In genomic region chr13:101695870-101696516, GRCh38 we compare ENCODE assay signal across 29 cellular contexts.
A peak's percentile ranks its signal among the peaks of the same experiment; 100 is the strongest.
DNase-seq lines count a peak whose midpoint lies in the region; ATAC-seq and TF ChIP-seq lines count a peak whose summit lies in the region.
"Had no signal": no experiment of that assay in that cellular context is flagged by ENCODE, and none has a peak within 500 bp of the region (broad histone marks: within the 10 kb centered on the region; RNA-seq: fewer than 3 reads in every experiment).

No MANE protein-coding gene starts in this region.

- dilution Hi-C loops in IMR-90 (cut with HindIII; ENCODE audit: low sequenced_read_pairs, unreplicated experiment): no loop called here

- DNase-seq in AG10803 (ENCODE audit: low read depth) (peak; percentile 81), IMR-90 (no peak), fibroblast of the aortic adventitia (ENCODE audit: low read depth) (peak; percentile 16), sciatic nerve (ENCODE audit: low spot score) (no peak), activated T-cell treated with anti-CD3 and anti-CD28 coated beads for 4 hours (no peak), Ammon's horn (ENCODE audit: low spot score) (no peak), ACHN (no peak), NCI-H345 treated with DMSO at 0.1 percent for 48 hours (lab: John Stamatoyannopoulos, UW; ENCODE audit: unreplicated experiment) (no peak)
- DNase-seq: activated B cell treated with CpG ODN at 0.5 μM for 24 hours; activated CD4-positive, alpha-beta T cell treated with anti-CD3 and anti-CD28 coated beads, Interleukin-2, amount 50 U/mL, for 1 hour; activated gamma-delta T cell treated with Interleukin-2 at 50 U/mL for 16 hours; activated T-cell treated with anti-CD3 and anti-CD28 coated beads, Interleukin-2, amount 50 U/mL, for 48 hours; C1 segment of cervical spinal cord; caudate nucleus; COR-L47; effector memory CD4-positive, alpha-beta T cell; foreskin melanocyte; hippocampal formation; immature natural killer cell; KG1; NCI-H1417 treated with DMSO at 0.1 percent for 48 hours; NCI-H2081; spleen; stimulated activated CD8-positive, alpha-beta memory T cell treated with anti-CD3 and anti-CD28 coated beads, Interleukin-4, amount 100 ng/mL, for 48 hours; T-cell had no signal

- no peak overlapping the region for H2AK9ac ChIP-seq in IMR-90 (replicated peaks; ENCODE audit: low read depth, low read length, poor library complexity)

- no peak overlapping the region for H3K4me2 ChIP-seq in IMR-90 (ENCODE audit: low read depth, low read length)

- H4K8ac ChIP-seq in IMR-90 (ENCODE audit: low read depth in 2 of 2, low read length in 2 of 2): no peak overlapping the region

- no peak overlapping the region for H2BK120ac ChIP-seq in IMR-90 (ENCODE audit: low read depth, low read length)

- TF ChIP-seq CTCF in AG10803 (conservative IDR thresholded peaks at IDR 0.05; ENCODE audit: low read length) (no peak), IMR-90 (conservative IDR thresholded peaks at IDR 0.05; ENCODE audit: low read depth, low read length) (no peak), fibroblast of the aortic adventitia (IDR thresholded peaks at IDR 0.05; ENCODE audit: insufficient read depth, low read length) (no peak)

- in situ Hi-C loops in IMR-90 (cut with MboI; ENCODE audit: low sequenced_read_pairs) (no loop called here), ACHN (cut with HindIII; ENCODE audit: low pct_ligation_motif_present, low pct_unique_long_range_greater_than_20kb, low sequenced_read_pairs) (no loop called here)

- no CpG with 5 or more reads among the region's 4 CpGs for WGBS in IMR-90 (ENCODE audit: extremely low coverage in 2 of 2, insufficient read length in 1 of 2), 2 experiments

- no peaks in the 10 kb centered on the region for H3K79me1 ChIP-seq in IMR-90 (ENCODE audit: low read depth in 1 of 2, low read length in 2 of 2)

- H3K27ac ChIP-seq in IMR-90 (ENCODE audit: insufficient read depth, low read length): no peak overlapping the region
- H3K27ac ChIP-seq: spleen, thoracic aorta, vagina had no signal

- ATAC-seq in IMR-90 (ENCODE audit: low read depth) (no peak), sciatic nerve (peak; percentile 70)
- ATAC-seq: T-cell had no signal

- H3K23ac ChIP-seq in IMR-90 (ENCODE audit: low read depth, low read length): no peak overlapping the region

- no peak overlapping the region for H3K9ac ChIP-seq in IMR-90 (ENCODE audit: low read depth, low read length)

- H3K36me3 ChIP-seq in IMR-90 (ENCODE audit: control insufficient read depth, insufficient read depth, low read length): no peaks in the 10 kb centered on the region
- H3K36me3 ChIP-seq: HAP-1, spleen, thoracic aorta, vagina had no signal

- H2BK20ac ChIP-seq in IMR-90 (ENCODE audit: low read depth, low read length): no peak overlapping the region

- CTCF ChIA-PET in IMR-90 (lab: Yijun Ruan, JAX): no interaction called here

- no peak overlapping the region for H2AFZ ChIP-seq in IMR-90 (replicated peaks; ENCODE audit: low read length, poor library complexity)

- no peak for TF ChIP-seq POLR2A in IMR-90 (IDR thresholded peaks at IDR 0.05; ENCODE audit: low read depth, low read length)

- no peak overlapping the region for H2BK15ac ChIP-seq in IMR-90 (ENCODE audit: low read depth, low read length)

- H2AK5ac ChIP-seq in IMR-90 (ENCODE audit: low read depth, low read length): no peak overlapping the region

- POLR2A ChIA-PET in IMR-90 (lab: Charles Lee; ENCODE audit: unreplicated experiment): no interaction called here

- H3K56ac ChIP-seq in IMR-90 (ENCODE audit: extremely low read depth, insufficient read depth, low read length): no peak overlapping the region

- H4K5ac ChIP-seq in IMR-90 (ENCODE audit: low read depth, low read length): no peak overlapping the region

- no peak overlapping the region for H3K14ac ChIP-seq in IMR-90 (replicated peaks; ENCODE audit: low read depth, low read length)

- no peak overlapping the region for H3K18ac ChIP-seq in IMR-90 (ENCODE audit: low read depth, low read length)

- H4K20me1 ChIP-seq in IMR-90 (ENCODE audit: insufficient read depth, low read length): no peaks in the 10 kb centered on the region

- no peak overlapping the region for H2BK5ac ChIP-seq in IMR-90 (ENCODE audit: low read depth, low read length, poor library complexity, severe bottlenecking)

- H3K4me3 ChIP-seq in AG10803 (ENCODE audit: low read length): no peak overlapping the region
- H3K4me3 ChIP-seq in IMR-90 (ENCODE audit: insufficient read depth, low read depth, low read length): no peak overlapping the region
- no peak overlapping the region for H3K4me3 ChIP-seq in fibroblast of the aortic adventitia (ENCODE audit: low read depth, low read length)
- H3K4me3 ChIP-seq: coronary artery, HAP-1, spleen, thoracic aorta, vagina had no signal

- no peaks in the 10 kb centered on the region for H3K4me1 ChIP-seq in IMR-90 (ENCODE audit: control insufficient read depth, insufficient read depth, low read length)
- H3K4me1 ChIP-seq: HAP-1, spleen, vagina had no signal

- intact Hi-C loops in IMR-90 (cut with micrococcal nuclease) (no loop called here), sciatic nerve (cut with DNase I) (no loop called here)

- H3K9me1 ChIP-seq in IMR-90 (ENCODE audit: insufficient read depth, low read length): no peaks in the 10 kb centered on the region

- no peak overlapping the region for H4K91ac ChIP-seq in IMR-90 (ENCODE audit: insufficient read depth, low read depth, low read length)

- BruUV-seq in IMR-90 (replicated peaks; lab: Mats Ljungman, UMichigan): no TSS peak

- no peaks in the 10 kb centered on the region for H3K27me3 ChIP-seq in IMR-90 (ENCODE audit: control insufficient read depth, insufficient read depth, low read length)
- H3K27me3 ChIP-seq: spleen, vagina had no signal

- H3K9me3 ChIP-seq in IMR-90 (ENCODE audit: control insufficient read depth, insufficient read depth, low read length): no peaks in the 10 kb centered on the region
- H3K9me3 ChIP-seq: HAP-1, spleen, thoracic aorta, vagina had no signal

- TF ChIP-seq RAD21 in IMR-90 (IDR thresholded peaks at IDR 0.05; ENCODE audit: low read length): no peak

- H3K4ac ChIP-seq in IMR-90 (ENCODE audit: low read depth, low read length): no peak overlapping the region

TF ChIP-seq in IMR-90, 13 proteins besides CTCF, POLR2A, EP300 and RAD21:
- TF ChIP-seq CEBPB (IDR thresholded peaks at IDR 0.05; ENCODE audit: low read depth, low read length): peak; percentile 58
- TF ChIP-seq MXI1 (IDR thresholded peaks at IDR 0.05; ENCODE audit: borderline replicate concordance, low read depth, low read length): no peak
- TF ChIP-seq ELK1 (IDR thresholded peaks at IDR 0.05; ENCODE audit: borderline replicate concordance, low read depth, low read length): no peak
- no peak for TF ChIP-seq FOS (IDR thresholded peaks at IDR 0.05; ENCODE audit: low read depth, low read length)

Comparison
In these comparisons a context has a peak if more than half of its experiments do, and no peak if none do; other contexts are left out.
1. DNase-seq: peak in AG10803 (single experiment) and fibroblast of the aortic adventitia (single experiment); none in IMR-90 (single experiment), sciatic nerve (single experiment), activated T-cell treated with anti-CD3 and anti-CD28 coated beads for 4 hours (single experiment), Ammon's horn (single experiment), ACHN (single experiment) and NCI-H345 treated with DMSO at 0.1 percent for 48 hours (single experiment).